17 cellular contexts compared by ENCODE assay signal in genomic region chr17:74769266-74769855, GRCh38. TPM values are rescaled to one million over a fixed set of nuclear protein-coding genes. Genes with fewer than 3 reads are reported as not detected.
DNase-seq lines count a peak whose midpoint lies in the region; ATAC-seq and TF ChIP-seq lines count a peak whose summit lies in the region.
"Had no signal": no experiment of that assay in that cellular context is flagged by ENCODE, and none has a peak within 500 bp of the region (broad histone marks: within the 10 kb centered on the region; RNA-seq: fewer than 3 reads in every experiment).

No MANE protein-coding gene starts in this region.

- H3K4me2 ChIP-seq in osteoblast (ENCODE audit: insufficient read depth, low read length): no peak overlapping the region
- H3K4me2 ChIP-seq: BLaER1 treated with 17β-estradiol and CSF1 and Interleukin-3, amounts not matched to agents 10 nM and 100 nM had no signal

- no peak overlapping the region for H2AFZ ChIP-seq in osteoblast (ENCODE audit: low read length)
- H2AFZ ChIP-seq: GM23248 had no signal

- no peak overlapping the region for H3K4me3 Mint-ChIP-seq in activated CD4-positive, alpha-beta T cell treated with anti-CD3 and anti-CD28 coated beads for 36 hours
- H3K4me3 Mint-ChIP-seq in activated CD4-positive, alpha-beta T cell treated with anti-CD3 and anti-CD28 coated beads, Interleukin-2, amount 10 ng/mL, durations not matched to agents 7 days and 5 days: no peak overlapping the region
- H3K4me3 Mint-ChIP-seq in chondrocyte (ENCODE audit: unreplicated experiment): no peak overlapping the region

- no peak overlapping the region for H3K4me3 ChIP-seq in osteoblast (ENCODE audit: insufficient read depth, low read length)
- H3K4me3 ChIP-seq: BLaER1 treated with 17β-estradiol and CSF1 and Interleukin-3, amounts not matched to agents 10 nM and 100 nM; GM23248; mucosa of descending colon had no signal

- peaks cover 47% of the 10 kb centered on the region for H3K36me3 Mint-ChIP-seq in activated CD4-positive, alpha-beta T cell treated with anti-CD3 and anti-CD28 coated beads for 36 hours (ENCODE audit: low read depth)
- peaks cover 64% of the 10 kb centered on the region for H3K36me3 Mint-ChIP-seq in activated CD4-positive, alpha-beta T cell treated with anti-CD3 and anti-CD28 coated beads, Interleukin-2, amount 10 ng/mL, durations not matched to agents 7 days and 5 days (ENCODE audit: low read depth)
- H3K36me3 Mint-ChIP-seq in chondrocyte (ENCODE audit: low read depth): peaks cover 17% of the 10 kb centered on the region

- peaks cover 16% of the 10 kb centered on the region for H4K20me1 ChIP-seq in osteoblast (ENCODE audit: insufficient read depth, low read length)

- H3K36me3 ChIP-seq in osteoblast (ENCODE audit: insufficient read depth, low read length): peaks cover 34% of the 10 kb centered on the region

- ATAC-seq in activated CD4-positive, alpha-beta T cell treated with anti-CD3 and anti-CD28 coated beads for 36 hours: no peak
- ATAC-seq in HG02642 (IDR thresholded peaks at IDR 0.05; ENCODE audit: poor library complexity, unreplicated experiment): no peak

- TF ChIP-seq CTCF in VCaP (conservative IDR thresholded peaks at IDR 0.05) (no peak), chondrocyte (IDR thresholded peaks at IDR 0.05) (no peak), osteoblast (IDR thresholded peaks at IDR 0.05; ENCODE audit: extremely low read depth, low read depth, low read length) (no peak)

- no peaks in the 10 kb centered on the region for H3K9me3 ChIP-seq in osteoblast (ENCODE audit: low read depth, low read length)
- H3K9me3 ChIP-seq: BLaER1 treated with 17β-estradiol and CSF1 and Interleukin-3, amounts not matched to agents 10 nM and 100 nM; mucosa of descending colon had no signal

- H3K4me1 Mint-ChIP-seq in activated CD4-positive, alpha-beta T cell treated with anti-CD3 and anti-CD28 coated beads for 36 hours: peaks cover 16% of the 10 kb centered on the region
- peaks cover 41% of the 10 kb centered on the region for H3K4me1 Mint-ChIP-seq in activated CD4-positive, alpha-beta T cell treated with anti-CD3 and anti-CD28 coated beads, Interleukin-2, amount 10 ng/mL, durations not matched to agents 7 days and 5 days
- peaks cover 67% of the 10 kb centered on the region for H3K4me1 Mint-ChIP-seq in chondrocyte (ENCODE audit: low read depth)

- peaks cover 14% of the 10 kb centered on the region for H3K79me2 ChIP-seq in osteoblast (ENCODE audit: insufficient read depth, low read length)

- H3K27me3 ChIP-seq in osteoblast (ENCODE audit: insufficient read depth, low read length): no peaks in the 10 kb centered on the region
- H3K27me3 ChIP-seq: BLaER1 treated with 17β-estradiol and CSF1 and Interleukin-3, amounts not matched to agents 10 nM and 100 nM had no signal

- CTCF ChIA-PET in activated CD4-positive, alpha-beta T cell treated with anti-CD3 and anti-CD28 coated beads for 36 hours (lab: Charles Lee): interaction anchor here (0.6 to 9.5 kb wide), 8 partner anchors 12 to 203 kb away, joined by 3 to 93 read pairs (median 6); no protein-coding TSS in a partner anchor
- CTCF ChIA-PET in activated CD4-positive, alpha-beta T cell treated with anti-CD3 and anti-CD28 coated beads, Interleukin-2, amount 10 ng/mL, durations not matched to agents 7 days and 5 days (lab: Charles Lee): interaction anchor here (0.7 to 3.1 kb wide), 8 partner anchors 10 to 114 kb away, joined by 3 to 26 read pairs (median 6); partner anchors contain the start of gene NHERF1

- peaks cover 37% of the 10 kb centered on the region for H3K4me1 ChIP-seq in osteoblast (ENCODE audit: insufficient read depth, low read length)

- no peaks in the 10 kb centered on the region for H3K27me3 Mint-ChIP-seq in activated CD4-positive, alpha-beta T cell treated with anti-CD3 and anti-CD28 coated beads for 36 hours
- no peaks in the 10 kb centered on the region for H3K27me3 Mint-ChIP-seq in activated CD4-positive, alpha-beta T cell treated with anti-CD3 and anti-CD28 coated beads, Interleukin-2, amount 10 ng/mL, durations not matched to agents 7 days and 5 days
- H3K27me3 Mint-ChIP-seq in chondrocyte (ENCODE audit: low read depth): no peaks in the 10 kb centered on the region

- intact Hi-C loops in activated CD4-positive, alpha-beta T cell treated with anti-CD3 and anti-CD28 coated beads for 36 hours (cut with DNase I, micrococcal nuclease): no loop called here

- H3K27ac ChIP-seq in VCaP (peak overlapping the region; percentile 62), osteoblast (ENCODE audit: low read depth, low read length) (no peak overlapping the region)

- no peaks in the 10 kb centered on the region for H3K9me3 Mint-ChIP-seq in activated CD4-positive, alpha-beta T cell treated with anti-CD3 and anti-CD28 coated beads for 36 hours (ENCODE audit: low read depth)
- no peaks in the 10 kb centered on the region for H3K9me3 Mint-ChIP-seq in activated CD4-positive, alpha-beta T cell treated with anti-CD3 and anti-CD28 coated beads, Interleukin-2, amount 10 ng/mL, durations not matched to agents 7 days and 5 days
- no peaks in the 10 kb centered on the region for H3K9me3 Mint-ChIP-seq in chondrocyte (ENCODE audit: low read depth)

- POLR2A ChIA-PET in activated CD4-positive, alpha-beta T cell treated with anti-CD3 and anti-CD28 coated beads for 36 hours (lab: Charles Lee): no interaction called here
- POLR2A ChIA-PET in activated CD4-positive, alpha-beta T cell treated with anti-CD3 and anti-CD28 coated beads, Interleukin-2, amount 10 ng/mL, durations not matched to agents 7 days and 5 days (lab: Charles Lee): no interaction called here

- no peak for DNase-seq in activated CD4-positive, alpha-beta T cell treated with anti-CD3 and anti-CD28 coated beads for 36 hours
- no peak for DNase-seq in activated CD4-positive, alpha-beta T cell treated with anti-CD3 and anti-CD28 coated beads, Interleukin-2, amount 10 ng/mL, durations not matched to agents 7 days and 5 days
- no peak for DNase-seq in chondrocyte (ENCODE audit: low spot score)
- peak; percentile 79 for DNase-seq in osteoblast (ENCODE audit: insufficient read length, low spot score, missing footprints)
- DNase-seq in NCI-H446 (lab: John Stamatoyannopoulos, UW): no peak
- no peak for DNase-seq in NCI-H345 treated with DMSO at 0.1 percent for 48 hours (lab: John Stamatoyannopoulos, UW; ENCODE audit: unreplicated experiment)
- DNase-seq: 8988T; cerebellar nuclear complex; DMS79 treated with DMSO at 0.1 percent for 48 hours; GM23248; mucosa of descending colon; NK-92 treated with Interleukin-12 subunit alpha and Interleukin-12 subunit beta, amount 100 ng/mL, for 24 hours; stimulated activated CD4-positive, alpha-beta T cell treated with anti-CD3 and anti-CD28 coated beads, Interleukin-15, amount 100 ng/mL, for 24 hours had no signal

- peak overlapping the region; percentile 47 for H3K27ac Mint-ChIP-seq in activated CD4-positive, alpha-beta T cell treated with anti-CD3 and anti-CD28 coated beads for 36 hours
- no peak overlapping the region for H3K27ac Mint-ChIP-seq in activated CD4-positive, alpha-beta T cell treated with anti-CD3 and anti-CD28 coated beads, Interleukin-2, amount 10 ng/mL, durations not matched to agents 7 days and 5 days
- peak overlapping the region; percentile 84 for H3K27ac Mint-ChIP-seq in chondrocyte (ENCODE audit: unreplicated experiment)

RNA-seq across cellular contexts. Expression of gene NAT9, which starts 6.8 kb away (rescaled TPM):
- total RNA-seq in activated CD4-positive, alpha-beta T cell treated with anti-CD3 and anti-CD28 coated beads for 36 hours: 10 to 100 TPM; 23.7 to 39.6 TPM
- total RNA-seq in activated CD4-positive, alpha-beta T cell treated with anti-CD3 and anti-CD28 coated beads, Interleukin-2, amount 10 ng/mL, durations not matched to agents 7 days and 5 days: 10 to 100 TPM; 28.6 to 34.4 TPM
- 46.8 to 48.9 TPM (median 47.4 TPM) in 3 replicates for total RNA-seq in chondrocyte
- total RNA-seq in osteoblast: 33.0 and 35.1 TPM in 2 replicates

RNA-seq across cellular contexts. Expression of gene NHERF1, which starts 20.9 kb away (rescaled TPM):
- 100 to 1,000 TPM; 115 to 170 TPM for total RNA-seq in activated CD4-positive, alpha-beta T cell treated with anti-CD3 and anti-CD28 coated beads for 36 hours
- 100 to 1,000 TPM; 254 to 281 TPM for total RNA-seq in activated CD4-positive, alpha-beta T cell treated with anti-CD3 and anti-CD28 coated beads, Interleukin-2, amount 10 ng/mL, durations not matched to agents 7 days and 5 days
- total RNA-seq in chondrocyte: 98.7 to 108 TPM (median 98.7 TPM) in 3 replicates
- total RNA-seq in osteoblast: 15.9 and 22.1 TPM in 2 replicates

RNA-seq across cellular contexts. Expression of gene RAB37, which starts 32.3 kb away (rescaled TPM):
- total RNA-seq in activated CD4-positive, alpha-beta T cell treated with anti-CD3 and anti-CD28 coated beads for 36 hours: 1 to 10 TPM; 2.7 to 3.5 TPM
- 10 to 100 TPM; 28.2 to 30.4 TPM for total RNA-seq in activated CD4-positive, alpha-beta T cell treated with anti-CD3 and anti-CD28 coated beads, Interleukin-2, amount 10 ng/mL, durations not matched to agents 7 days and 5 days
- total RNA-seq in chondrocyte (0.15 TPM in 1 of 3 replicates, not detected in the others), osteoblast (under 0.01 and 0.36 TPM in 2 replicates)

RNA-seq across cellular contexts. Expression of gene CD300LF, which starts 56.6 kb away (rescaled TPM):
- total RNA-seq in activated CD4-positive, alpha-beta T cell treated with anti-CD3 and anti-CD28 coated beads for 36 hours: not detected
- total RNA-seq in activated CD4-positive, alpha-beta T cell treated with anti-CD3 and anti-CD28 coated beads, Interleukin-2, amount 10 ng/mL, durations not matched to agents 7 days and 5 days: not detected
- total RNA-seq in chondrocyte (not detected in 3 replicates), osteoblast (not detected in 2 replicates)
- total RNA-seq: activated CD8-positive, alpha-beta memory T cell treated with anti-CD3 and anti-CD28 coated beads for 36 hours; GM23248 had no signal

Comparison
In these comparisons a context has a peak if more than half of its experiments do, and no peak if none do; other contexts are left out.
1. RNA of gene RAB37, which starts 32.3 kb away (total RNA-seq): 28.2 to 30.4 TPM in activated CD4-positive, alpha-beta T cell treated with anti-CD3 and anti-CD28 coated beads, Interleukin-2, amount 10 ng/mL, durations not matched to agents 7 days and 5 days; 2.7 to 3.5 TPM in activated CD4-positive, alpha-beta T cell treated with anti-CD3 and anti-CD28 coated beads for 36 hours, under 0.01 to 0.36 TPM in osteoblast and 0.15 TPM in chondrocyte; every median in the first group is over 4 times any median in the second.